Comparison of ENCODE assay signal across 1 cellular context in genomic region chr3:32175607-32176197, GRCh38.
TF ChIP-seq lines count a peak whose summit lies in the region.

No MANE protein-coding gene starts in this region.

TF ChIP-seq in GM23338, 12 proteins besides CTCF, POLR2A, EP300 and RAD21 (continued from another document):
- no peak for TF ChIP-seq REST (IDR thresholded peaks at IDR 0.05; ENCODE audit: unreplicated experiment)
- TF ChIP-seq ETS1 (IDR thresholded peaks at IDR 0.05), result no peak
